Comparison of ENCODE assay signal across 1 cellular context in the genomic region with DNA sequence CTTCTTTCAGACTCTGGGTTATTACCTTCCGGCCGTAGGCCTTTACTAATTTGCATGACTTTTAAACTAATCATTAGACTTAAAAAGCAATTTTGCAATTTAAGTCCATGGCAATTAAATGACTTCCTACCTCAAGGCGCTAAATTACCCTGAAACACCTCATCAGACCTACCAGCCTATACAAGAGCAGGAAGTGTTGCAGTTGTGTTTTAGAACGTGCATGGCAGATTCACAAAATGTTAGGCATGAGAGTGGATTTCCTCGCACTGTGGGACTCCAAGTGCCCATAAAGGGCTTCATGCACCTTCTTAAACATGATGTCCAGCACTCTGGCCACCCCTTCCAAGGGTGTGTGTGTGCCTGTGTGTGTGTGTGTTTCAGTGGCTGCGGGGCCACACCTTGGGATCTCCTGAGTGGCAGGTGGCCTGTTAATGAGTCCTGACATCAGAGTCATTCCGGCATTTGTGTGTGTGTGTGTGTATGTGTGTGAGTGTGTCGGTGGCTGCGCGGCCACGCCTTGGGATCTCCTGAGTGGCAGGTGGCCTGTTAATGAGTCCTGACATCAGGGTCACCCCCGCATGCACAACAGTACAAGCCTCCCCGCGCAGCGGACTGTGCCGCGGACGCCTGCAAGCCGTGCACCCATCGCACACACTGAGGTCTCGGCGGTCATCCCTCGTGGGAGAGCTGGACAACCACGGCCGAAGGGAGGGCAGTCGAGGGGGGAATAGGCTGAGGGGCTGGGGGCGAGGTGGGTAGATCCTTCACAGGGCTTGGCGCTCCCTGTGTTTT.
TF ChIP-seq lines count a peak whose summit lies in the region.

No MANE protein-coding gene starts in this region.

TF ChIP-seq in HEK293, 187 proteins besides CTCF, POLR2A, EP300 and RAD21 (continued from another document):
- TF ChIP-seq, protein P1, sequence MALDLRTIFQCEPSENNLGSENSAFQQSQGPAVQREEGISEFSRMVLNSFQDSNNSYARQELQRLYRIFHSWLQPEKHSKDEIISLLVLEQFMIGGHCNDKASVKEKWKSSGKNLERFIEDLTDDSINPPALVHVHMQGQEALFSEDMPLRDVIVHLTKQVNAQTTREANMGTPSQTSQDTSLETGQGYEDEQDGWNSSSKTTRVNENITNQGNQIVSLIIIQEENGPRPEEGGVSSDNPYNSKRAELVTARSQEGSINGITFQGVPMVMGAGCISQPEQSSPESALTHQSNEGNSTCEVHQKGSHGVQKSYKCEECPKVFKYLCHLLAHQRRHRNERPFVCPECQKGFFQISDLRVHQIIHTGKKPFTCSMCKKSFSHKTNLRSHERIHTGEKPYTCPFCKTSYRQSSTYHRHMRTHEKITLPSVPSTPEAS (tag by site-specific recombination; IDR thresholded peaks at IDR 0.05): peak; percentile 90
- TF ChIP-seq ZNF501 (tag by site-specific recombination; IDR thresholded peaks at IDR 0.05) (peak; percentile 56; the same call in 1 of the 2 replicates), ZXDB (tag by site-specific recombination; IDR thresholded peaks at IDR 0.05) (peak; percentile 48), ZBTB7A (tag by site-specific recombination; IDR thresholded peaks at IDR 0.05; ENCODE audit: low read depth) (no peak), ZNF610 (tag by site-specific recombination; IDR thresholded peaks at IDR 0.05; ENCODE audit: borderline replicate concordance) (no peak), ZNF654 (tag by site-specific recombination; IDR thresholded peaks at IDR 0.05; ENCODE audit: low read depth) (no peak), PRDM10 (tag by site-specific recombination; IDR thresholded peaks at IDR 0.05) (peak; percentile 53), ZFP37 (tag by site-specific recombination; IDR thresholded peaks at IDR 0.05) (0 out of 2 replicates have a peak, but pooled peaks have one; percentile 40), RBAK (tag by site-specific recombination; IDR thresholded peaks at IDR 0.05) (no peak), WT1 (tag by site-specific recombination; IDR thresholded peaks at IDR 0.05) (no peak), ZFP69B (tag by site-specific recombination; IDR thresholded peaks at IDR 0.05) (peak; percentile 41; the same call in 1 of the 2 replicates), YY2 (tag by site-specific recombination; IDR thresholded peaks at IDR 0.05) (no peak; the same call in 1 of the 2 replicates), ZNF2 (tag by site-specific recombination; IDR thresholded peaks at IDR 0.05) (peak; percentile 42), SP7 (tag by site-specific recombination; IDR thresholded peaks at IDR 0.05) (peak; percentile 72), ZBTB48 (tag by site-specific recombination; IDR thresholded peaks at IDR 0.05) (no peak), ZNF335 (tag by site-specific recombination; conservative IDR thresholded peaks at IDR 0.05) (peak; percentile 85), ZNF629 (tag by site-specific recombination; IDR thresholded peaks at IDR 0.05) (peak; percentile 56; the same call in 1 of the 2 replicates), ZIC2 (tag by site-specific recombination; IDR thresholded peaks at IDR 0.05) (peak; percentile 32; the same call in 1 of the 2 replicates), ZNF19 (tag by site-specific recombination; IDR thresholded peaks at IDR 0.05; ENCODE audit: low read depth) (no peak)
- TF ChIP-seq, protein P2, sequence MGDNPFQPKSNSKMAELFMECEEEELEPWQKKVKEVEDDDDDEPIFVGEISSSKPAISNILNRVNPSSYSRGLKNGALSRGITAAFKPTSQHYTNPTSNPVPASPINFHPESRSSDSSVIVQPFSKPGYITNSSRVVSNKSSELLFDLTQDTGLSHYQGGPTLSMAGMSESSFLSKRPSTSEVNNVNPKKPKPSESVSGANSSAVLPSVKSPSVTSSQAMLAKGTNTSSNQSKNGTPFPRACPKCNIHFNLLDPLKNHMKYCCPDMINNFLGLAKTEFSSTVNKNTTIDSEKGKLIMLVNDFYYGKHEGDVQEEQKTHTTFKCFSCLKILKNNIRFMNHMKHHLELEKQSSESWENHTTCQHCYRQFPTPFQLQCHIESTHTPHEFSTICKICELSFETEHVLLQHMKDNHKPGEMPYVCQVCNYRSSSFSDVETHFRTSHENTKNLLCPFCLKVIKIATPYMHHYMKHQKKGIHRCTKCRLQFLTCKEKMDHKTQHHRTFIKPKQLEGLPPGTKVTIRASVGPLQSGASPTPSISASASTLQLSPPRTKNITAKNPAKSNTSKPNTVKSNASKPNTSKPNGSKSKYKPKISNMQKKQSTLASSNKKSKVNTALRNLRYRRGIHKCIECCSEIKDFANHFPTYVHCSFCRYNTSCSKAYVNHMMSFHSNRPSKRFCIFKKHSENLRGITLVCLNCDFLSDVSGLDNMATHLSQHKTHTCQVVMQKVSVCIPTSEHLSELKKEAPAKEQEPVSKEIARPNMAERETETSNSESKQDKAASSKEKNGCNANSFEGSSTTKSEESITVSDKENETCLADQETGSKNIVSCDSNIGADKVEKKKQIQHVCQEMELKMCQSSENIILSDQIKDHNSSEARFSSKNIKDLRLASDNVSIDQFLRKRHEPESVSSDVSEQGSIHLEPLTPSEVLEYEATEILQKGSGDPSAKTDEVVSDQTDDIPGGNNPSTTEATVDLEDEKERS (tag by site-specific recombination; IDR thresholded peaks at IDR 0.05): no peak
- TF ChIP-seq, protein P3, sequence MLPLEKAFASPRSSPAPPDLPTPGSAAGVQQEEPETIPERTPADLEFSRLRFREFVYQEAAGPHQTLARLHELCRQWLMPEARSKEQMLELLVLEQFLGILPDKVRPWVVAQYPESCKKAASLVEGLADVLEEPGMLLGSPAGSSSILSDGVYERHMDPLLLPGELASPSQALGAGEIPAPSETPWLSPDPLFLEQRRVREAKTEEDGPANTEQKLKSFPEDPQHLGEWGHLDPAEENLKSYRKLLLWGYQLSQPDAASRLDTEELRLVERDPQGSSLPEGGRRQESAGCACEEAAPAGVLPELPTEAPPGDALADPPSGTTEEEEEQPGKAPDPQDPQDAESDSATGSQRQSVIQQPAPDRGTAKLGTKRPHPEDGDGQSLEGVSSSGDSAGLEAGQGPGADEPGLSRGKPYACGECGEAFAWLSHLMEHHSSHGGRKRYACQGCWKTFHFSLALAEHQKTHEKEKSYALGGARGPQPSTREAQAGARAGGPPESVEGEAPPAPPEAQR (tag by site-specific recombination; IDR thresholded peaks at IDR 0.05): no peak
- TF ChIP-seq, protein P4, sequence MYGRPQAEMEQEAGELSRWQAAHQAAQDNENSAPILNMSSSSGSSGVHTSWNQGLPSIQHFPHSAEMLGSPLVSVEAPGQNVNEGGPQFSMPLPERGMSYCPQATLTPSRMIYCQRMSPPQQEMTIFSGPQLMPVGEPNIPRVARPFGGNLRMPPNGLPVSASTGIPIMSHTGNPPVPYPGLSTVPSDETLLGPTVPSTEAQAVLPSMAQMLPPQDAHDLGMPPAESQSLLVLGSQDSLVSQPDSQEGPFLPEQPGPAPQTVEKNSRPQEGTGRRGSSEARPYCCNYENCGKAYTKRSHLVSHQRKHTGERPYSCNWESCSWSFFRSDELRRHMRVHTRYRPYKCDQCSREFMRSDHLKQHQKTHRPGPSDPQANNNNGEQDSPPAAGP (tag by site-specific recombination; IDR thresholded peaks at IDR 0.05): peak; percentile 83; the same call in 1 of the 2 replicates
- TF ChIP-seq, protein P5, sequence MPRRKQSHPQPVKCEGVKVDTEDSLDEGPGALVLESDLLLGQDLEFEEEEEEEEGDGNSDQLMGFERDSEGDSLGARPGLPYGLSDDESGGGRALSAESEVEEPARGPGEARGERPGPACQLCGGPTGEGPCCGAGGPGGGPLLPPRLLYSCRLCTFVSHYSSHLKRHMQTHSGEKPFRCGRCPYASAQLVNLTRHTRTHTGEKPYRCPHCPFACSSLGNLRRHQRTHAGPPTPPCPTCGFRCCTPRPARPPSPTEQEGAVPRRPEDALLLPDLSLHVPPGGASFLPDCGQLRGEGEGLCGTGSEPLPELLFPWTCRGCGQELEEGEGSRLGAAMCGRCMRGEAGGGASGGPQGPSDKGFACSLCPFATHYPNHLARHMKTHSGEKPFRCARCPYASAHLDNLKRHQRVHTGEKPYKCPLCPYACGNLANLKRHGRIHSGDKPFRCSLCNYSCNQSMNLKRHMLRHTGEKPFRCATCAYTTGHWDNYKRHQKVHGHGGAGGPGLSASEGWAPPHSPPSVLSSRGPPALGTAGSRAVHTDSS (tag by site-specific recombination; IDR thresholded peaks at IDR 0.05): no peak
